14 cellular contexts compared by ENCODE assay signal in genomic region chr5:52783226-52783959, GRCh38. TPM values are rescaled to one million over a fixed set of nuclear protein-coding genes. Genes with fewer than 3 reads are reported as not detected.
DNase-seq lines count a peak whose midpoint lies in the region; ATAC-seq, FAIRE-seq and TF ChIP-seq lines count a peak whose summit lies in the region.
"Had no signal": no experiment of that assay in that cellular context is flagged by ENCODE, and none has a peak within 500 bp of the region (broad histone marks: within the 10 kb centered on the region; RNA-seq: fewer than 3 reads in every experiment).

No MANE protein-coding gene starts in this region.

- H3K27me3 Mint-ChIP-seq in activated T-helper 1 cell treated with anti-CD3 and anti-CD28 coated beads, Interleukin-12 subunit alpha, Interleukin-12 subunit beta, Interleukin-2, Interleukin-4 antibody, amounts not matched to agents 30 ng/mL and 10 ng/mL and 1 ng/mL, durations not matched to agents 14 hours and 24 hours and 36 hours (ENCODE audit: insufficient read depth), result peaks cover 10% of the 10 kb centered on the region
- H3K27me3 Mint-ChIP-seq: activated naive CD8-positive, alpha-beta T cell; T-helper 17 cell had no signal

- peaks cover 2% of the 10 kb centered on the region for H3K36me3 Mint-ChIP-seq in activated T-helper 1 cell treated with anti-CD3 and anti-CD28 coated beads, Interleukin-12 subunit alpha, Interleukin-12 subunit beta, Interleukin-2, Interleukin-4 antibody, amounts not matched to agents 30 ng/mL and 10 ng/mL and 1 ng/mL, durations not matched to agents 14 hours and 24 hours and 36 hours (ENCODE audit: low read depth)
- H3K36me3 Mint-ChIP-seq: activated naive CD8-positive, alpha-beta T cell; naive thymus-derived CD8-positive, alpha-beta T cell had no signal

- H2AK9ac ChIP-seq in IMR-90 (replicated peaks; ENCODE audit: low read depth, low read length, poor library complexity), result no peak overlapping the region

- H3K4me2 ChIP-seq in IMR-90 (ENCODE audit: low read depth, low read length) (no peak overlapping the region), keratinocyte (ENCODE audit: control insufficient read depth, extremely low read depth, insufficient read depth, low read depth, low read length) (peak overlapping the region; percentile 3)
- H3K4me2 ChIP-seq: BLaER1 had no signal

- DNase-seq in AG09309 (ENCODE audit: low read depth), result peak; percentile 42
- no peak for DNase-seq in IMR-90
- DNase-seq in astrocyte of the hippocampus (ENCODE audit: low read depth, low spot score), result peak; percentile 48
- peak; percentile 46 for DNase-seq in keratinocyte (ENCODE audit: low read depth, low spot score)
- DNase-seq in activated T-helper 1 cell treated with anti-CD3 and anti-CD28 coated beads, Interleukin-12 subunit alpha, Interleukin-12 subunit beta, Interleukin-2, Interleukin-4 antibody, amounts not matched to agents 30 ng/mL and 10 ng/mL and 1 ng/mL, durations not matched to agents 14 hours and 24 hours and 36 hours (ENCODE audit: low spot score), result no peak
- DNase-seq in SIG-M5 treated with dmso at 0.1 percent for 504 hours (lab: John Stamatoyannopoulos, UW; ENCODE audit: unreplicated experiment), result no peak
- DNase-seq in GM19239 (ENCODE audit: insufficient read length, low spot score), result no peak
- no peak for DNase-seq in DMS53 treated with DMSO at 0.1 percent for 48 hours (lab: John Stamatoyannopoulos, UW; ENCODE audit: unreplicated experiment)
- DNase-seq: effector CD4-positive, alpha-beta T cell; naive thymus-derived CD8-positive, alpha-beta T cell; NCI-H2081; T-helper 17 cell had no signal

- no peak overlapping the region for H2BK120ac ChIP-seq in IMR-90 (ENCODE audit: low read depth, low read length)

- in situ Hi-C loops in IMR-90 (cut with MboI; ENCODE audit: low sequenced_read_pairs), result no loop called here

- H3K4me3 ChIP-seq in AG09309 (ENCODE audit: control insufficient read depth, low read depth, low read length) (no peak overlapping the region), IMR-90 (ENCODE audit: insufficient read depth, low read depth, low read length) (no peak overlapping the region), keratinocyte (ENCODE audit: control insufficient read depth in 2 of 3, extremely low read depth in 1 of 3, insufficient read depth in 2 of 3, low read depth in 1 of 3, low read length in 3 of 3) (no peak overlapping the region)
- H3K4me3 ChIP-seq: BLaER1 had no signal

- peak; percentile 89 for FAIRE-seq in keratinocyte (lab: Jason Lieb, UNC)
- no peak for FAIRE-seq in GM19239 (lab: Jason Lieb, UNC)

- H3K4ac ChIP-seq in IMR-90 (ENCODE audit: low read depth, low read length), result no peak overlapping the region

- CTCF ChIA-PET in IMR-90 (lab: Yijun Ruan, JAX), result no interaction called here

- no peak overlapping the region for H3K4me3 Mint-ChIP-seq in activated T-helper 1 cell treated with anti-CD3 and anti-CD28 coated beads, Interleukin-12 subunit alpha, Interleukin-12 subunit beta, Interleukin-2, Interleukin-4 antibody, amounts not matched to agents 30 ng/mL and 10 ng/mL and 1 ng/mL, durations not matched to agents 14 hours and 24 hours and 36 hours
- H3K4me3 Mint-ChIP-seq: activated naive CD8-positive, alpha-beta T cell; naive thymus-derived CD8-positive, alpha-beta T cell; T-helper 17 cell had no signal

- H3K9ac ChIP-seq in IMR-90 (ENCODE audit: low read depth, low read length) (no peak overlapping the region), keratinocyte (ENCODE audit: control insufficient read depth, extremely low read depth, insufficient read depth, low read length) (no peak overlapping the region)
- H3K9ac ChIP-seq: BLaER1 had no signal

- no peak overlapping the region for H3K56ac ChIP-seq in IMR-90 (ENCODE audit: extremely low read depth, insufficient read depth, low read length)

- H3K9me3 ChIP-seq in IMR-90 (ENCODE audit: control insufficient read depth, insufficient read depth, low read length) (no peaks in the 10 kb centered on the region), keratinocyte (ENCODE audit: control insufficient read depth, low read depth, low read length) (no peaks in the 10 kb centered on the region)

- intact Hi-C loops in IMR-90 (cut with micrococcal nuclease), result no loop called here
- intact Hi-C loops in activated T-helper 1 cell treated with anti-CD3 and anti-CD28 coated beads, Interleukin-12 subunit alpha, Interleukin-12 subunit beta, Interleukin-2, Interleukin-4 antibody, amounts not matched to agents 30 ng/mL and 10 ng/mL and 1 ng/mL, durations not matched to agents 14 hours and 24 hours and 36 hours (cut with micrococcal nuclease), result no loop called here

- H2AFZ ChIP-seq in IMR-90 (replicated peaks; ENCODE audit: low read length, poor library complexity) (no peak overlapping the region), keratinocyte (ENCODE audit: control insufficient read depth, low read length) (no peak overlapping the region)

- H2BK5ac ChIP-seq in IMR-90 (ENCODE audit: low read depth, low read length, poor library complexity, severe bottlenecking), result no peak overlapping the region

- H3K18ac ChIP-seq in IMR-90 (ENCODE audit: low read depth, low read length), result 0 out of 2 replicates have a peak overlapping the region, but pooled peaks have one; percentile 11

- H3K27ac ChIP-seq in IMR-90 (ENCODE audit: insufficient read depth, low read length) (no peak overlapping the region), keratinocyte (ENCODE audit: control insufficient read depth, insufficient read depth, low read length) (no peak overlapping the region)
- H3K27ac ChIP-seq: BLaER1 had no signal

- H3K27me3 ChIP-seq in IMR-90 (ENCODE audit: control insufficient read depth, insufficient read depth, low read length) (no peaks in the 10 kb centered on the region), keratinocyte (ENCODE audit: control insufficient read depth, extremely low read depth, insufficient read depth, low read length) (no peaks in the 10 kb centered on the region)

- H3K4me1 ChIP-seq in IMR-90 (ENCODE audit: control insufficient read depth, insufficient read depth, low read length) (peaks cover 6% of the 10 kb centered on the region), keratinocyte (ENCODE audit: control insufficient read depth, extremely low read depth, insufficient read depth, low read length) (peaks cover 15% of the 10 kb centered on the region)

- no peak overlapping the region for H4K5ac ChIP-seq in IMR-90 (ENCODE audit: low read depth, low read length)

- no peak overlapping the region for H2BK20ac ChIP-seq in IMR-90 (ENCODE audit: low read depth, low read length)

- H3K36me3 ChIP-seq in IMR-90 (ENCODE audit: control insufficient read depth, insufficient read depth, low read length), result no peaks in the 10 kb centered on the region
- no peaks in the 10 kb centered on the region for H3K36me3 ChIP-seq in keratinocyte (ENCODE audit: control insufficient read depth in 2 of 2, extremely low read depth in 1 of 2, insufficient read depth in 2 of 2, low read length in 2 of 2)
- H3K36me3 ChIP-seq: BLaER1 had no signal

- no peak overlapping the region for H3K27ac Mint-ChIP-seq in activated T-helper 1 cell treated with anti-CD3 and anti-CD28 coated beads, Interleukin-12 subunit alpha, Interleukin-12 subunit beta, Interleukin-2, Interleukin-4 antibody, amounts not matched to agents 30 ng/mL and 10 ng/mL and 1 ng/mL, durations not matched to agents 14 hours and 24 hours and 36 hours
- H3K27ac Mint-ChIP-seq: activated naive CD8-positive, alpha-beta T cell; T-helper 17 cell had no signal

- peaks cover 3% of the 10 kb centered on the region; the same call in 1 of the 2 replicates for H3K9me1 ChIP-seq in IMR-90 (ENCODE audit: insufficient read depth, low read length)
- no peaks in the 10 kb centered on the region for H3K9me1 ChIP-seq in keratinocyte (ENCODE audit: control insufficient read depth, extremely low read depth, insufficient read depth, low read length)

- H4K20me1 ChIP-seq in IMR-90 (ENCODE audit: insufficient read depth, low read length) (no peaks in the 10 kb centered on the region), keratinocyte (ENCODE audit: control insufficient read depth, extremely low read depth, insufficient read depth, low read length) (no peaks in the 10 kb centered on the region)
- H4K20me1 ChIP-seq: BLaER1 had no signal

- H3K79me1 ChIP-seq in IMR-90 (ENCODE audit: low read depth in 1 of 2, low read length in 2 of 2), result peaks cover 0 to 6% of the 10 kb centered on the region in 2 experiments; a peak in 2 of 4 replicates

- H2AK5ac ChIP-seq in IMR-90 (ENCODE audit: low read depth, low read length), result no peak overlapping the region; the same call in 1 of the 2 replicates

- no peak for TF ChIP-seq POLR2A in IMR-90 (IDR thresholded peaks at IDR 0.05; ENCODE audit: low read depth, low read length)

- peaks cover 13% of the 10 kb centered on the region for H3K4me1 Mint-ChIP-seq in activated T-helper 1 cell treated with anti-CD3 and anti-CD28 coated beads, Interleukin-12 subunit alpha, Interleukin-12 subunit beta, Interleukin-2, Interleukin-4 antibody, amounts not matched to agents 30 ng/mL and 10 ng/mL and 1 ng/mL, durations not matched to agents 14 hours and 24 hours and 36 hours (ENCODE audit: low read depth)

- no CpG with 5 or more reads among the region's 2 CpGs for WGBS in IMR-90 (ENCODE audit: extremely low coverage in 2 of 2, insufficient read length in 1 of 2), 2 experiments

- TF ChIP-seq RAD21 in IMR-90 (IDR thresholded peaks at IDR 0.05; ENCODE audit: low read length), result no peak

- POLR2A ChIA-PET in IMR-90 (lab: Charles Lee; ENCODE audit: unreplicated experiment), result no interaction called here

- H3K23ac ChIP-seq in IMR-90 (ENCODE audit: low read depth, low read length), result peak overlapping the region; percentile 62; the same call in 1 of the 2 replicates

- H3K79me2 ChIP-seq in keratinocyte (ENCODE audit: control insufficient read depth, insufficient read depth, low read length), result no peaks in the 10 kb centered on the region

- BruUV-seq in IMR-90 (replicated peaks; lab: Mats Ljungman, UMichigan), result no TSS peak

- no peak for TF ChIP-seq CTCF in AG09309 (IDR thresholded peaks at IDR 0.05; ENCODE audit: control insufficient read depth, insufficient read depth, low read depth, low read length, missing control alignments)
- no peak for TF ChIP-seq CTCF in IMR-90 (conservative IDR thresholded peaks at IDR 0.05; ENCODE audit: low read depth, low read length)
- no peak for TF ChIP-seq CTCF in keratinocyte (optimal IDR thresholded peaks at IDR 0.05 in 1 of 3, IDR thresholded peaks at IDR 0.05 in 1 of 3, conservative IDR thresholded peaks at IDR 0.05 in 1 of 3; ENCODE audit: extremely low read depth in 1 of 3, insufficient read depth in 2 of 3, low read length in 3 of 3)

- H4K91ac ChIP-seq in IMR-90 (ENCODE audit: insufficient read depth, low read depth, low read length), result peak overlapping the region; percentile 28; the same call in 1 of the 2 replicates

- H3K9me3 Mint-ChIP-seq in activated T-helper 1 cell treated with anti-CD3 and anti-CD28 coated beads, Interleukin-12 subunit alpha, Interleukin-12 subunit beta, Interleukin-2, Interleukin-4 antibody, amounts not matched to agents 30 ng/mL and 10 ng/mL and 1 ng/mL, durations not matched to agents 14 hours and 24 hours and 36 hours, result no peaks in the 10 kb centered on the region
- H3K9me3 Mint-ChIP-seq: naive thymus-derived CD8-positive, alpha-beta T cell had no signal

- 0 out of 2 replicates have a peak overlapping the region, but pooled peaks have one; percentile 60 for H3K14ac ChIP-seq in IMR-90 (replicated peaks; ENCODE audit: low read depth, low read length)

- no peak overlapping the region for H4K8ac ChIP-seq in IMR-90 (ENCODE audit: low read depth in 2 of 2, low read length in 2 of 2)

- ATAC-seq in IMR-90 (ENCODE audit: low read depth), result no peak
- ATAC-seq: naive thymus-derived CD8-positive, alpha-beta T cell; T-helper 17 cell had no signal

- no peak overlapping the region; the same call in 2 of the 3 replicates for H2BK15ac ChIP-seq in IMR-90 (ENCODE audit: low read depth, low read length)

- dilution Hi-C loops in IMR-90 (cut with HindIII; ENCODE audit: low sequenced_read_pairs, unreplicated experiment) (no loop called here), keratinocyte (cut with MboI; ENCODE audit: extremely low pct_ligation_motif_present, low sequenced_read_pairs) (no loop called here)

RNA-seq across cellular contexts. Expression of gene ITGA1, which starts 4.3 kb away (rescaled TPM):
- total RNA-seq in IMR-90 (2012; rRNA removed), result 74.4 and 95.2 TPM in 2 replicates
- polyA plus RNA-seq in IMR-90 (2012; rRNA removed) (17.5 and 22.3 TPM in 2 replicates), keratinocyte (0.48 to 1.4 TPM (median 1.2 TPM) in 3 replicates)
- 4.4 and 10.5 TPM in 2 replicates for polyA plus RNA-seq in IMR-90 (2012; cell fraction: cytosol; rRNA removed)
- polyA plus RNA-seq in IMR-90 (2012; cell fraction: nucleus; rRNA removed; ENCODE audit: low replicate concordance), result 5.5 and 36.2 TPM in 2 replicates
- 0.20 TPM for polyA plus RNA-seq in keratinocyte (2011; ENCODE audit: low read depth)
- 0.30 and 0.40 TPM in 2 replicates for polyA plus RNA-seq in keratinocyte (2011; cell fraction: cytosol; rRNA removed)
- 0.89 and 1.5 TPM in 2 replicates for polyA plus RNA-seq in keratinocyte (2011; cell fraction: nucleus; rRNA removed)
- polyA plus RNA-seq in keratinocyte (2012; ENCODE audit: low replicate concordance), result 1.1 and 1.3 TPM in 2 replicates
- polyA minus RNA-seq in keratinocyte, result 0.07 to 2.8 TPM (median 1.1 TPM) in 3 replicates
- 0.19 TPM for polyA minus RNA-seq in keratinocyte (2011; cell fraction: cytosol; rRNA and poly(A)+ RNA removed)
- 1.6 and 3.3 TPM in 2 replicates for polyA minus RNA-seq in keratinocyte (2011; cell fraction: nucleus; rRNA and poly(A)+ RNA removed)
- 2.2 and 2.5 TPM in 2 replicates for total RNA-seq in activated T-helper 1 cell treated with anti-CD3 and anti-CD28 coated beads, Interleukin-12 subunit alpha, Interleukin-12 subunit beta, Interleukin-2, Interleukin-4 antibody, amounts not matched to agents 30 ng/mL and 10 ng/mL and 1 ng/mL, durations not matched to agents 14 hours and 24 hours and 36 hours

RNA-seq across cellular contexts. Expression of gene PELO, which starts 4.3 kb away (rescaled TPM):
- 48.9 and 49.7 TPM in 2 replicates for total RNA-seq in IMR-90 (2012; rRNA removed)
- polyA plus RNA-seq in IMR-90 (2012; rRNA removed) (42.4 and 43.7 TPM in 2 replicates), keratinocyte (9.9 to 11.2 TPM (median 10.6 TPM) in 3 replicates)
- polyA plus RNA-seq in IMR-90 (2012; cell fraction: cytosol; rRNA removed), result 34.3 and 38.4 TPM in 2 replicates
- polyA plus RNA-seq in IMR-90 (2012; cell fraction: nucleus; rRNA removed; ENCODE audit: low replicate concordance), result 32.6 and 34.9 TPM in 2 replicates
- 27.6 TPM for polyA plus RNA-seq in keratinocyte (2011; ENCODE audit: low read depth)
- 8.2 and 8.9 TPM in 2 replicates for polyA plus RNA-seq in keratinocyte (2011; cell fraction: cytosol; rRNA removed)
- 10.1 and 11.4 TPM in 2 replicates for polyA plus RNA-seq in keratinocyte (2011; cell fraction: nucleus; rRNA removed)
- 9.1 and 10.1 TPM in 2 replicates for polyA plus RNA-seq in keratinocyte (2012; ENCODE audit: low replicate concordance)
- polyA minus RNA-seq in keratinocyte, result 8.8 to 11.1 TPM (median 9.5 TPM) in 3 replicates
- polyA minus RNA-seq in keratinocyte (2011; cell fraction: cytosol; rRNA and poly(A)+ RNA removed), result 11.9 TPM
- polyA minus RNA-seq in keratinocyte (2011; cell fraction: nucleus; rRNA and poly(A)+ RNA removed), result 10.0 and 13.3 TPM in 2 replicates
- total RNA-seq in activated T-helper 1 cell treated with anti-CD3 and anti-CD28 coated beads, Interleukin-12 subunit alpha, Interleukin-12 subunit beta, Interleukin-2, Interleukin-4 antibody, amounts not matched to agents 30 ng/mL and 10 ng/mL and 1 ng/mL, durations not matched to agents 14 hours and 24 hours and 36 hours, result 19.4 and 20.0 TPM in 2 replicates

Comparison
In these comparisons a context has a peak if more than half of its experiments do, and no peak if none do; other contexts are left out.
1. DNase-seq: peak in AG09309 (single experiment), astrocyte of the hippocampus (single experiment) and keratinocyte (single experiment); none in IMR-90 (single experiment), activated T-helper 1 cell treated with anti-CD3 and anti-CD28 coated beads, Interleukin-12 subunit alpha, Interleukin-12 subunit beta, Interleukin-2, Interleukin-4 antibody, amounts not matched to agents 30 ng/mL and 10 ng/mL and 1 ng/mL, durations not matched to agents 14 hours and 24 hours and 36 hours (single experiment), SIG-M5 treated with dmso at 0.1 percent for 504 hours (single experiment), GM19239 (single experiment) and DMS53 treated with DMSO at 0.1 percent for 48 hours (single experiment).
2. RNA of gene ITGA1, which starts 4.3 kb away (total RNA-seq): 74.4 to 95.2 TPM in IMR-90; 2.2 to 2.5 TPM in activated T-helper 1 cell treated with anti-CD3 and anti-CD28 coated beads, Interleukin-12 subunit alpha, Interleukin-12 subunit beta, Interleukin-2, Interleukin-4 antibody, amounts not matched to agents 30 ng/mL and 10 ng/mL and 1 ng/mL, durations not matched to agents 14 hours and 24 hours and 36 hours; every median in the first group is over 10 times any median in the second.